In the genomic region with DNA sequence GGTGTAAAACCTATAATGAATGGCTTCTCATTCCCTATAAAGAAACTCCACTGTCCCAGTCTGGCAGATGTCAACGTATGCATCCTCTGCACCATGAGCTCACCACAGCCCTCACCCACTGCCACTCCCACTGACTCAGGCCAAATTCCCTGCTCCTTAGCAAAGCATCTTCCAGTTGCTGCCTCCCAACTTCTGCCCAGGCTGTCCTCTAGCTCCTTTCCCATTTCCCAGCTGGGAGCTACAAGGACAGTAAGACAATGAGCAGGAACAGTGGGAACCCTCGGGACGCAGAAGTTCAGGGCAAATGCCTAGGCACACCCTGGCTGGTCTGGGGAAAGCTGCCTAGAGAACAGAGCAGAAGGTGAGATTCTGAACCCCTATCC, we compare ENCODE assay signal across 8 cellular contexts. TPM values are rescaled to one million over a fixed set of nuclear protein-coding genes. Genes with fewer than 3 reads are reported as not detected.
DNase-seq lines count a peak whose midpoint lies in the region; ATAC-seq and TF ChIP-seq lines count a peak whose summit lies in the region.

No MANE protein-coding gene starts in this region.

- H3K4me1 ChIP-seq in BE2C, result no peaks in the 10 kb centered on the region
- peaks cover 16% of the 10 kb centered on the region for H3K4me1 ChIP-seq in Karpas-422 (ENCODE audit: low read length)
- H3K4me1 ChIP-seq in left lung, result peaks cover 2 to 17% of the 10 kb centered on the region in 2 donors
- H3K4me1 ChIP-seq in thymus (ENCODE audit: control insufficient read depth, insufficient read depth, low read length), result peaks cover 12% of the 10 kb centered on the region

- no peak overlapping the region for H3K27ac ChIP-seq in Karpas-422 (ENCODE audit: low read length)
- H3K27ac ChIP-seq in brain microvascular endothelial cell, result peak overlapping the region; percentile 69
- H3K27ac ChIP-seq in left lung, result peak overlapping the region in 1 of 2 donors; percentile 48
- H3K27ac ChIP-seq in thymus (ENCODE audit: low read depth), result no peak overlapping the region

- H3K79me2 ChIP-seq in Karpas-422 (ENCODE audit: low read length), result peaks cover 12% of the 10 kb centered on the region

- no peaks in the 10 kb centered on the region for H3K9me3 ChIP-seq in BE2C
- H3K9me3 ChIP-seq in Karpas-422 (ENCODE audit: low read length), result no peaks in the 10 kb centered on the region
- H3K9me3 ChIP-seq in left lung, result no peaks in the 10 kb centered on the region
- no peaks in the 10 kb centered on the region for H3K9me3 ChIP-seq in thymus (ENCODE audit: control insufficient read depth)

- H3K9me2 ChIP-seq in Karpas-422 (replicated peaks; ENCODE audit: insufficient read depth, low read length), result no peaks in the 10 kb centered on the region

- WGBS in thymus, result 13% methylated on average over 3 of the region's 3 CpGs

- H3K36me3 ChIP-seq in BE2C (peaks cover 26% of the 10 kb centered on the region), Karpas-422 (ENCODE audit: insufficient read depth, low read length) (no peaks in the 10 kb centered on the region), brain microvascular endothelial cell (replicated peaks) (peaks cover 39% of the 10 kb centered on the region), left lung (peaks cover 0 to 43% of the 10 kb centered on the region in 2 donors), thymus (ENCODE audit: control insufficient read depth, insufficient read depth) (peaks cover 40% of the 10 kb centered on the region)

- peak; percentile 18 for ATAC-seq in left lung
- ATAC-seq in HG03469 (IDR thresholded peaks at IDR 0.05; ENCODE audit: unreplicated experiment), result no peak

- H3K4me2 ChIP-seq in Karpas-422 (ENCODE audit: low read depth, low read length, poor library complexity, severe bottlenecking), result peak overlapping the region; percentile 85

- in situ Hi-C loops in brain microvascular endothelial cell (cut with HindIII; ENCODE audit: low pct_ligation_motif_present, low sequenced_read_pairs), result no loop called here

- intact Hi-C loops in left lung (cut with DNase I), result no loop called here

- no peak for DNase-seq in BE2C
- no peak for DNase-seq in Karpas-422
- DNase-seq in brain microvascular endothelial cell, result peak; percentile 60
- DNase-seq in left lung, result no peak
- DNase-seq in cortex of kidney (lab: John Stamatoyannopoulos, UW), result no peak
- DNase-seq in cerebellum (ENCODE audit: low spot score), result no peak

- no peaks in the 10 kb centered on the region for H3K27me3 ChIP-seq in BE2C
- H3K27me3 ChIP-seq in Karpas-422 (ENCODE audit: low read length), result no peaks in the 10 kb centered on the region
- no peaks in the 10 kb centered on the region for H3K27me3 ChIP-seq in brain microvascular endothelial cell (replicated peaks)
- no peaks in the 10 kb centered on the region for H3K27me3 ChIP-seq in left lung
- H3K27me3 ChIP-seq in thymus (ENCODE audit: control insufficient read depth, insufficient read depth), result no peaks in the 10 kb centered on the region

- H3K4me3 ChIP-seq in BE2C (ENCODE audit: low read depth, low read length), result peak overlapping the region; percentile 88
- peak overlapping the region; percentile 75 for H3K4me3 ChIP-seq in Karpas-422 (ENCODE audit: low read length)
- H3K4me3 ChIP-seq in brain microvascular endothelial cell (ENCODE audit: low read depth, low read length), result peak overlapping the region; percentile 73
- H3K4me3 ChIP-seq in left lung, result peak overlapping the region; percentile 69 to 92
- H3K4me3 ChIP-seq in thymus (ENCODE audit: low read length), result peak overlapping the region; percentile 86

- H4K20me1 ChIP-seq in Karpas-422 (ENCODE audit: insufficient read depth, low read depth, low read length), result no peaks in the 10 kb centered on the region

- H3K9ac ChIP-seq in Karpas-422 (ENCODE audit: low read length), result peak overlapping the region; percentile 87

- H2AFZ ChIP-seq in Karpas-422 (ENCODE audit: low read length), result no peak overlapping the region

- no peak for TF ChIP-seq CTCF in BE2C (IDR thresholded peaks at IDR 0.05; ENCODE audit: low read depth, low read length)
- TF ChIP-seq CTCF in brain microvascular endothelial cell (IDR thresholded peaks at IDR 0.05; ENCODE audit: low read depth, low read length, missing control alignments), result no peak
- no peak for TF ChIP-seq CTCF in left lung (IDR thresholded peaks at IDR 0.05)

RNA-seq across cellular contexts. Expression of a gene that starts 9.1 kb away (rescaled TPM):
- polyA plus RNA-seq in BE2C (2012; ENCODE audit: insufficient read depth, insufficient read length, low read depth), result 116 TPM
- total RNA-seq in Karpas-422 (2014; rRNA removed; shearing (Covaris generic); ENCODE audit: low replicate concordance), result 57.1 and 89.9 TPM in 2 replicates
- total RNA-seq in left lung (10 to 100 TPM; 21.7 to 26.2 TPM), cerebellum (17.4 TPM)
- 25.7 TPM for polyA plus RNA-seq in thymus

RNA-seq across cellular contexts. Expression of a gene that starts 13.7 kb away (rescaled TPM):
- 355 TPM for polyA plus RNA-seq in BE2C (2012; ENCODE audit: insufficient read depth, insufficient read length, low read depth)
- 179 and 237 TPM in 2 replicates for total RNA-seq in Karpas-422 (2014; rRNA removed; shearing (Covaris generic); ENCODE audit: low replicate concordance)
- total RNA-seq in left lung, result 10 to 100 TPM; 91.5 to 92.2 TPM
- 106 TPM for polyA plus RNA-seq in thymus
- total RNA-seq in cerebellum, result 83.3 TPM

RNA-seq across cellular contexts. Expression of a gene that starts 14.5 kb away (rescaled TPM):
- polyA plus RNA-seq in BE2C (2012; ENCODE audit: insufficient read depth, insufficient read length, low read depth), result 97.8 TPM
- total RNA-seq in Karpas-422 (2014; rRNA removed; shearing (Covaris generic); ENCODE audit: low replicate concordance), result 22.0 and 36.0 TPM in 2 replicates
- total RNA-seq in left lung (10 to 100 TPM; 30.8 to 37.9 TPM), cerebellum (25.0 TPM)
- 101 TPM for polyA plus RNA-seq in thymus

RNA-seq across cellular contexts. Expression of a gene that starts 26.3 kb away (rescaled TPM):
- polyA plus RNA-seq in BE2C (2012; ENCODE audit: insufficient read depth, insufficient read length, low read depth), result 0.43 TPM
- 0.52 and 1.1 TPM in 2 replicates for total RNA-seq in Karpas-422 (2014; rRNA removed; shearing (Covaris generic); ENCODE audit: low replicate concordance)
- 1 to 10 TPM in 1 of 2 donors, under 1 TPM in 1; 0.52 to 4.4 TPM for total RNA-seq in left lung
- 2.0 TPM for polyA plus RNA-seq in thymus
- total RNA-seq in cerebellum, result 4.1 TPM

RNA-seq across cellular contexts. Expression of a gene that starts 26.7 kb away (rescaled TPM):
- 20.5 TPM for polyA plus RNA-seq in BE2C (2012; ENCODE audit: insufficient read depth, insufficient read length, low read depth)
- 9.3 and 10.7 TPM in 2 replicates for total RNA-seq in Karpas-422 (2014; rRNA removed; shearing (Covaris generic); ENCODE audit: low replicate concordance)
- total RNA-seq in left lung, result 10 to 100 TPM; 16.8 to 18.0 TPM
- polyA plus RNA-seq in thymus, result 10.7 TPM
- total RNA-seq in cerebellum, result 8.3 TPM
